ENCODE assay signal across 1 cellular context in the genomic region with DNA sequence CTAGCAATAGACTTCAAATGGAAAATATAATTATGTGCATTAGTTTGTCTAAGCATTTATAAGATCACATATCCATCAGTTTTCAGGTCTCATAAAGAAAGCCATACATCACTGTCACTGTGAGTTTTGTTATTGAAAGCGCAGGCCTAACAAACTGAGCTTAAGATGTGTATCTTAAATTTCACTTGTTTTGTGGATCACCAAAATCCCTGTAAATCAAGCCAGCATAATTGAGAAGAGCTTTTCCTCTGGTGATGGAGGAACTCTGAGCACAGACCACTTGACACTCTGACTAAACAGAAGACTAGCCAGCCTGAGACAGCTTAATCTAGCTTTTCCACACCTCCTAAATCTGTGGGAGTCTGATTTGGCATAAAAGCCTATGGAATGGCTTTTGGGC.
TF ChIP-seq lines count a peak whose summit lies in the region.

No MANE protein-coding gene starts in this region.

TF ChIP-seq in GM23338, 12 proteins besides CTCF, POLR2A, EP300 and RAD21 (continued from another document):
- TF ChIP-seq ZNF462 (CRISPR knock-in tag; IDR thresholded peaks at IDR 0.05) = no peak
